29 cellular contexts compared by ENCODE assay signal in the genomic region with DNA sequence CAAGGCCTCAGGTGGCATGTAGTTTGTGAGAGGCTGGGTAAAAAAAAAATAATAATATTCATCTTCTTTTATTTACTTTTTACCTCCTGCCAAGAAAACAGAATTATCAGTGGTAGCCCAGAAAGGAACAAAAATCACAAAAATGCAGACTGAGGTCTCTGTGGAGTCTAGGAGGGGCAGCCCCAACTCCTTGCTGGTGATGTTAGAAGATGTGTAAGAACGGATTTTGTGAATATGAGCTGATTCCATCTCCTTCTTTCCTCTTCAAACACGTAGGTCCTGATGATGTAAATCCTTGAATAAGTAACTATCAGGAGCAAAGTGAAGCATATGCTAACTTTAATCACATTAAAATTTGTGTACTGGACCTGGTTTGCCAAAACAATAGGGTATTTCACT.
"Had no signal": no experiment of that assay in that cellular context is flagged by ENCODE, and none has a peak within 500 bp of the region (broad histone marks: within the 10 kb centered on the region; RNA-seq: fewer than 3 reads in every experiment).

No MANE protein-coding gene starts in this region.

- FAIRE-seq: TTC549 had no signal

- H3K36me3 ChIP-seq: left lung, lower lobe of right lung, spleen, suprapubic skin, tibial artery, WERI-Rb-1 had no signal

- H3K4me1 Mint-ChIP-seq: activated naive CD8-positive, alpha-beta T cell treated with anti-CD3 and anti-CD28 coated beads for 36 hours had no signal

- H3K27me3 Mint-ChIP-seq: activated naive CD8-positive, alpha-beta T cell treated with anti-CD3 and anti-CD28 coated beads for 36 hours; effector memory CD8-positive, alpha-beta T cell; natural killer cell treated with Interleukin-12 subunit alpha and Interleukin-12 subunit beta and Interleukin-15 and Interleukin-18, amount 100 ng/mL, for 72 hours had no signal

- H3K4me3 ChIP-seq: body of pancreas, heart right ventricle, left lung, lower lobe of right lung, mucosa of descending colon, spleen, suprapubic skin, tibial artery had no signal

- ATAC-seq: activated CD4-positive, CD25-positive, alpha-beta regulatory T cell treated with anti-CD3 and anti-CD28 coated beads, Interleukin-2, amount 50 U/mL, for 24 hours; body of pancreas; effector memory CD8-positive, alpha-beta T cell; foreskin keratinocyte; heart right ventricle; left lung; lower lobe of right lung; mucosa of descending colon; natural killer cell treated with Interleukin-12 subunit alpha and Interleukin-12 subunit beta and Interleukin-15 and Interleukin-18, amount 100 ng/mL, for 72 hours; right cardiac atrium had no signal

- H3K4me1 ChIP-seq: foreskin keratinocyte, heart right ventricle, left lung, lower lobe of right lung, spleen, suprapubic skin, tibial artery had no signal

- DNase-seq: activated CD4-positive, alpha-beta T cell treated with anti-CD3 and anti-CD28 coated beads for 48 hours; activated CD4-positive, alpha-beta T cell treated with anti-CD3 and anti-CD28 coated beads, Interleukin-2, amount 50 U/mL, for 48 hours; activated CD8-positive, alpha-beta memory T cell treated with anti-CD3 and anti-CD28 coated beads for 24 hours; activated effector memory CD4-positive, alpha-beta T cell treated with Interleukin-2 at 50 U/mL for 16 hours; activated naive CD4-positive, alpha-beta T cell treated with Interleukin-2 at 50 U/mL for 16 hours; activated naive CD8-positive, alpha-beta T cell treated with anti-CD3 and anti-CD28 coated beads for 36 hours; amniotic stem cell; body of pancreas; cortex of kidney; effector memory CD8-positive, alpha-beta T cell; erythroblast; foreskin keratinocyte; heart right ventricle; kidney glomerular epithelial cell; left lung; lower lobe of right lung; mesenchymal stem cell; mucosa of descending colon; right cardiac atrium; spleen; stimulated activated naive CD4-positive, alpha-beta T cell; T-helper 9 cell; tibial artery; WERI-Rb-1 had no signal

- H3K27me3 ChIP-seq: body of pancreas, foreskin keratinocyte, heart right ventricle, left lung, spleen, suprapubic skin, tibial artery had no signal

- H3K9me3 Mint-ChIP-seq: activated naive CD8-positive, alpha-beta T cell treated with anti-CD3 and anti-CD28 coated beads for 36 hours; T-helper 1 cell treated with Interleukin-12 subunit alpha and Interleukin-12 subunit beta and Interleukin-4 antibody, amounts not matched to agents 30 μg/mL and 1 μg/mL, for 36 hours had no signal

- H3K4me3 Mint-ChIP-seq: activated naive CD8-positive, alpha-beta T cell treated with anti-CD3 and anti-CD28 coated beads for 36 hours; effector memory CD8-positive, alpha-beta T cell; natural killer cell treated with Interleukin-12 subunit alpha and Interleukin-12 subunit beta and Interleukin-15 and Interleukin-18, amount 100 ng/mL, for 72 hours; T-helper 1 cell treated with Interleukin-12 subunit alpha and Interleukin-12 subunit beta and Interleukin-4 antibody, amounts not matched to agents 30 μg/mL and 1 μg/mL, for 36 hours had no signal

- H3K27ac Mint-ChIP-seq: activated naive CD8-positive, alpha-beta T cell treated with anti-CD3 and anti-CD28 coated beads for 36 hours; effector memory CD8-positive, alpha-beta T cell; natural killer cell treated with Interleukin-12 subunit alpha and Interleukin-12 subunit beta and Interleukin-15 and Interleukin-18, amount 100 ng/mL, for 72 hours; T-helper 1 cell treated with Interleukin-12 subunit alpha and Interleukin-12 subunit beta and Interleukin-4 antibody, amounts not matched to agents 30 μg/mL and 1 μg/mL, for 36 hours had no signal

- H3K27ac ChIP-seq: body of pancreas, foreskin keratinocyte, heart right ventricle, left lung, lower lobe of right lung, spleen, suprapubic skin, tibial artery, WERI-Rb-1 had no signal

- H3K9me3 ChIP-seq: body of pancreas, left lung, lower lobe of right lung, mucosa of descending colon, spleen, suprapubic skin, tibial artery had no signal

- H3K36me3 Mint-ChIP-seq: activated naive CD8-positive, alpha-beta T cell treated with anti-CD3 and anti-CD28 coated beads for 36 hours; natural killer cell treated with Interleukin-12 subunit alpha and Interleukin-12 subunit beta and Interleukin-15 and Interleukin-18, amount 100 ng/mL, for 72 hours had no signal
